Comparison of ENCODE assay signal across 13 cellular contexts in the genomic region with DNA sequence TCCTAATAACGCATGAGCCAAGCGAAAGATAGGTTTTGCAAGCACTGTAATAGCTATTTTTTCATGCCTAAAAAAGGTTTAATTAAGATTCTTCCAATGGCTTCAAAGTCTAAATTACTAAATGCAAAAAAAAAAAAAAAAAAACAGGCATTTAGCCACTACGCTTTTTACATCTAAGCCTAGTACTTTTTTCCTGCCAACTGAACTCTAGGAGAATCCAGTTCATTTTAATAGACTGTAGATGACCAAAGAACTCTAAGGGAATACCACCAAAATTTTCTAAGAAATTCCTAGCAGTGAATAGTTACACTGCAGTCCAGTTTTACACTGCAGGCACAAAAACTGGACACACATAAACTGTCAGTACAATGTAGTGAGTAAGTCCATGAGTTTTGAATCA. TPM values are rescaled to one million over a fixed set of nuclear protein-coding genes. Genes with fewer than 3 reads are reported as not detected.
DNase-seq lines count a peak whose midpoint lies in the region; ATAC-seq and TF ChIP-seq lines count a peak whose summit lies in the region.
"Had no signal": no experiment of that assay in that cellular context is flagged by ENCODE, and none has a peak within 500 bp of the region (broad histone marks: within the 10 kb centered on the region; RNA-seq: fewer than 3 reads in every experiment).

No MANE protein-coding gene starts in this region.

- TF ChIP-seq POLR2A in gastrocnemius medialis (IDR thresholded peaks at IDR 0.05) = no peak

- no peak overlapping the region for H3K4me3 Mint-ChIP-seq in activated CD8-positive, alpha-beta memory T cell treated with anti-CD3 and anti-CD28 coated beads, Interleukin-2, amount 10 ng/mL, durations not matched to agents 7 days and 5 days
- H3K4me3 Mint-ChIP-seq in T-helper 17 cell = peak overlapping the region; percentile 53
- H3K4me3 Mint-ChIP-seq: activated naive CD4-positive, alpha-beta T cell treated with anti-CD3 and anti-CD28 coated beads for 36 hours had no signal

- H3K27ac Mint-ChIP-seq in activated CD8-positive, alpha-beta memory T cell treated with anti-CD3 and anti-CD28 coated beads, Interleukin-2, amount 10 ng/mL, durations not matched to agents 7 days and 5 days = peak overlapping the region; percentile 95
- peak overlapping the region; percentile 97 for H3K27ac Mint-ChIP-seq in T-helper 17 cell

- peaks cover 79% of the 10 kb centered on the region for H3K4me1 Mint-ChIP-seq in activated CD8-positive, alpha-beta memory T cell treated with anti-CD3 and anti-CD28 coated beads, Interleukin-2, amount 10 ng/mL, durations not matched to agents 7 days and 5 days
- peaks cover 63% of the 10 kb centered on the region for H3K4me1 Mint-ChIP-seq in T-helper 17 cell

- no peak for DNase-seq in activated CD8-positive, alpha-beta memory T cell treated with anti-CD3 and anti-CD28 coated beads, Interleukin-2, amount 10 ng/mL, durations not matched to agents 7 days and 5 days
- DNase-seq in activated CD8-positive, alpha-beta memory T cell treated with anti-CD3 and anti-CD28 coated beads, Interleukin-2, amount 50 U/mL, for 4 hours = no peak
- DNase-seq in T-helper 17 cell (no peak), gastrocnemius medialis (no peak), T1000 (lab: John Stamatoyannopoulos, UW) (no peak)
- DNase-seq: activated naive CD4-positive, alpha-beta T cell treated with anti-CD3 and anti-CD28 coated beads for 36 hours; EL; NCI-H1436 had no signal

- intact Hi-C loops in gastrocnemius medialis (cut with DNase I; ENCODE audit: low total_unique reads) = no loop called here

- no peaks in the 10 kb centered on the region for H3K27me3 ChIP-seq in endocrine pancreas (ENCODE audit: control insufficient read depth, insufficient read depth, low read length)
- H3K27me3 ChIP-seq in gastrocnemius medialis = no peaks in the 10 kb centered on the region
- H3K27me3 ChIP-seq: vagina had no signal

- peaks cover 41% of the 10 kb centered on the region for H3K36me3 Mint-ChIP-seq in activated CD8-positive, alpha-beta memory T cell treated with anti-CD3 and anti-CD28 coated beads, Interleukin-2, amount 10 ng/mL, durations not matched to agents 7 days and 5 days
- H3K36me3 Mint-ChIP-seq in T-helper 17 cell (ENCODE audit: low read depth) = peaks cover 6% of the 10 kb centered on the region

- H3K4me1 ChIP-seq in endocrine pancreas (ENCODE audit: control insufficient read depth, insufficient read depth, low read length) = peaks cover 13% of the 10 kb centered on the region
- peaks cover 80 to 86% of the 10 kb centered on the region in 2 donors for H3K4me1 ChIP-seq in gastrocnemius medialis

- no peaks in the 10 kb centered on the region for H3K27me3 Mint-ChIP-seq in activated CD8-positive, alpha-beta memory T cell treated with anti-CD3 and anti-CD28 coated beads, Interleukin-2, amount 10 ng/mL, durations not matched to agents 7 days and 5 days
- H3K27me3 Mint-ChIP-seq in T-helper 17 cell = no peaks in the 10 kb centered on the region

- no peak overlapping the region for H3K9ac ChIP-seq in endocrine pancreas (ENCODE audit: control insufficient read depth, insufficient read depth, low read length)

- no peaks in the 10 kb centered on the region for H3K9me3 Mint-ChIP-seq in activated CD8-positive, alpha-beta memory T cell treated with anti-CD3 and anti-CD28 coated beads, Interleukin-2, amount 10 ng/mL, durations not matched to agents 7 days and 5 days (ENCODE audit: low read depth)
- H3K9me3 Mint-ChIP-seq: activated naive CD4-positive, alpha-beta T cell treated with anti-CD3 and anti-CD28 coated beads for 36 hours had no signal

- CTCF ChIA-PET in activated CD8-positive, alpha-beta memory T cell treated with anti-CD3 and anti-CD28 coated beads, Interleukin-2, amount 10 ng/mL, durations not matched to agents 7 days and 5 days (lab: Charles Lee) = interaction anchor here (0.9 to 13.7 kb wide), 5 partner anchors 7 to 56 kb away, joined by 3 to 274 read pairs (median 5); a partner anchor contains a TSS

- TF ChIP-seq CTCF in gastrocnemius medialis (IDR thresholded peaks at IDR 0.05 in 4 of 5, conservative IDR thresholded peaks at IDR 0.05 in 1 of 5) = no peak

- H3K36me3 ChIP-seq in endocrine pancreas (ENCODE audit: control insufficient read depth, insufficient read depth, low read length) (no peaks in the 10 kb centered on the region), gastrocnemius medialis (no peaks in the 10 kb centered on the region)
- H3K36me3 ChIP-seq: vagina had no signal

- in situ Hi-C loops in gastrocnemius medialis (cut with MboI; ENCODE audit: low sequenced_read_pairs in 4 of 4) = no loop called here

- H3K9me3 ChIP-seq in T-helper 17 cell (ENCODE audit: control insufficient read depth, low read length, poor library complexity, severe bottlenecking) = no peaks in the 10 kb centered on the region
- no peaks in the 10 kb centered on the region for H3K9me3 ChIP-seq in endocrine pancreas (ENCODE audit: control insufficient read depth, low read length)
- no peaks in the 10 kb centered on the region for H3K9me3 ChIP-seq in gastrocnemius medialis
- H3K9me3 ChIP-seq: vagina had no signal

- peak overlapping the region; percentile 89 to 94 (median 91) for H3K27ac ChIP-seq in gastrocnemius medialis
- H3K27ac ChIP-seq: vagina had no signal

- peak overlapping the region; percentile 42 for H3K4me3 ChIP-seq in endocrine pancreas (ENCODE audit: control insufficient read depth, insufficient read depth, low read length)
- H3K4me3 ChIP-seq in gastrocnemius medialis = no peak overlapping the region
- H3K4me3 ChIP-seq: vagina had no signal

- ATAC-seq in activated CD8-positive, alpha-beta memory T cell treated with anti-CD3 and anti-CD28 coated beads, Interleukin-2, amount 10 ng/mL, durations not matched to agents 7 days and 5 days = no peak
- ATAC-seq in T-helper 17 cell (no peak), gastrocnemius medialis (no peak), HG02678 (IDR thresholded peaks at IDR 0.05; ENCODE audit: unreplicated experiment) (no peak), GM18517 (IDR thresholded peaks at IDR 0.05; ENCODE audit: unreplicated experiment) (no peak)
- ATAC-seq: esophagus mucosa had no signal

RNA-seq across cellular contexts. Expression of a gene that starts 9.8 kb away (rescaled TPM):
- 100 to 1,000 TPM; 284 to 295 TPM for total RNA-seq in activated CD8-positive, alpha-beta memory T cell treated with anti-CD3 and anti-CD28 coated beads, Interleukin-2, amount 10 ng/mL, durations not matched to agents 7 days and 5 days
- total RNA-seq in T-helper 17 cell = 100 to 1,000 TPM; 256 to 327 TPM
- 100 to 1,000 TPM in 3 of 4 donors, 10 to 100 TPM in 1; 98.3 to 324 (median 214) TPM for total RNA-seq in gastrocnemius medialis

RNA-seq across cellular contexts. Expression of a gene that starts 27.6 kb away (rescaled TPM):
- total RNA-seq in activated CD8-positive, alpha-beta memory T cell treated with anti-CD3 and anti-CD28 coated beads, Interleukin-2, amount 10 ng/mL, durations not matched to agents 7 days and 5 days = 10 to 100 TPM; 87.1 to 90.0 TPM
- total RNA-seq in T-helper 17 cell (10 to 100 TPM; 67.7 to 79.2 TPM), gastrocnemius medialis (10 to 100 TPM; 29.8 to 40.7 (median 35.7) TPM)

RNA-seq across cellular contexts. Expression of a gene that starts 27.8 kb away (rescaled TPM):
- 10 to 100 TPM; 28.0 to 35.8 TPM for total RNA-seq in activated CD8-positive, alpha-beta memory T cell treated with anti-CD3 and anti-CD28 coated beads, Interleukin-2, amount 10 ng/mL, durations not matched to agents 7 days and 5 days
- 10 to 100 TPM; 17.2 to 17.8 TPM for total RNA-seq in T-helper 17 cell
- 1 to 10 TPM in 1 of 4 donors, under 1 TPM in 1, not detected in 2; 0.16 to 1.1 TPM for total RNA-seq in gastrocnemius medialis

RNA-seq across cellular contexts. Expression of a gene that starts 42.2 kb away (rescaled TPM):
- 10 to 100 TPM; 46.5 to 64.1 TPM for total RNA-seq in activated CD8-positive, alpha-beta memory T cell treated with anti-CD3 and anti-CD28 coated beads, Interleukin-2, amount 10 ng/mL, durations not matched to agents 7 days and 5 days
- total RNA-seq in T-helper 17 cell (10 to 100 TPM; 77.6 to 82.2 TPM), gastrocnemius medialis (1 to 10 TPM in 1 of 4 donors, under 1 TPM in 3; 0.32 to 2.6 (median 0.65) TPM)

Comparison
In these comparisons a context has a peak if more than half of its experiments do, and no peak if none do; other contexts are left out.
1. RNA of a gene that starts 27.8 kb away (total RNA-seq): 28.0 to 35.8 TPM in activated CD8-positive, alpha-beta memory T cell treated with anti-CD3 and anti-CD28 coated beads, Interleukin-2, amount 10 ng/mL, durations not matched to agents 7 days and 5 days and 17.2 to 17.8 TPM in T-helper 17 cell; 0.16 to 1.1 TPM in gastrocnemius medialis; every median in the first group is over 4 times any median in the second.